ENCODE assay signal across 8 cellular contexts in the genomic region with DNA sequence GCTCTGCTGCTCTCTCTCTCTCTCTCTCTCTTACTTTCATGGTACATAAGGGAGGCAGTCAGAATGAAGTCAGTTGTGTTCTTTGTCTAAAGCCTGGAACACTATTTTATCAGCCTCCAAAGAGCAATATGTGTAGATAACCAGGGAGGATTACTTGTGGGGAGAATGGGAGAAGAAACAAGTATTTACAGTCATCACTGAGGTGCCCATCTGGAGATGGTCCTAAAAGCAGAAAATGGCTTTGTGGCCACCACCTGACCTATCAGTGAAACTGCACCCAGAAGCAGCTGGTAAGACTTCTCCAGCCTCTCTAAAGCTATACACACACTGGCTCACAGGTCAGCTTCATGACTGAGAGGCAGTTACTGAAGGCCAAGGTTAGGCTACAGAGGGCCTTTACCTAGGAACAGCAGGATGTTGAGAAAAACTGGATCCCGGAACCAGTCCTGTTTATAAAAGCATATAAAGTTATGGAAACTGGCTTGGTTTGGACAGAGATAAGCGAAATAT.
DNase-seq lines count a peak whose midpoint lies in the region; ATAC-seq and TF ChIP-seq lines count a peak whose summit lies in the region.

No MANE protein-coding gene starts in this region.

- no peak overlapping the region for H2BK15ac ChIP-seq in mesendoderm (replicated peaks; ENCODE audit: low read depth)

- no peak overlapping the region for H2BK5ac ChIP-seq in mesendoderm (ENCODE audit: low read length)

- H2BK120ac ChIP-seq in mesendoderm (ENCODE audit: low read depth, low read length): no peak overlapping the region

- H3K9ac ChIP-seq in mesendoderm (ENCODE audit: low read length): no peak overlapping the region

- H3K27ac ChIP-seq in coronary artery (peak overlapping the region; percentile 71 to 82), mesendoderm (ENCODE audit: low read depth, low read length) (no peak overlapping the region)

- no peak overlapping the region for H4K5ac ChIP-seq in mesendoderm (ENCODE audit: low read length)

- no peak overlapping the region for H3K56ac ChIP-seq in mesendoderm (ENCODE audit: low read length)

- H3K79me2 ChIP-seq in mesendoderm (ENCODE audit: control insufficient read depth, insufficient read depth, low read length): no peaks in the 10 kb centered on the region

- H3K4me3 ChIP-seq in coronary artery: no peak overlapping the region
- no peak overlapping the region for H3K4me3 ChIP-seq in mesendoderm (ENCODE audit: low read length)

- H3K23ac ChIP-seq in mesendoderm (ENCODE audit: low read length): no peak overlapping the region

- DNase-seq in AG20443 (ENCODE audit: low spot score): peak; percentile 45
- DNase-seq in NCI-H748 treated with DMSO at 0.1 percent for 48 hours (lab: John Stamatoyannopoulos, UW): peak; percentile 2
- no peak for DNase-seq in coronary artery (ENCODE audit: low spot score)
- peak; percentile 81 for DNase-seq in mesendoderm
- no peak for DNase-seq in SKM-1 treated with dmso at 0.1 percent for 144 hours (lab: John Stamatoyannopoulos, UW; ENCODE audit: unreplicated experiment)
- DNase-seq in amniotic stem cell (lab: John Stamatoyannopoulos, UW): no peak

- H3K27me3 ChIP-seq in mesendoderm (ENCODE audit: insufficient read depth, low read length, poor library complexity): no peaks in the 10 kb centered on the region

- no peak for TF ChIP-seq CTCF in coronary artery (IDR thresholded peaks at IDR 0.05)

- no peak overlapping the region for H4K8ac ChIP-seq in mesendoderm (ENCODE audit: low read depth, low read length)

- no peak overlapping the region for H3K4me2 ChIP-seq in mesendoderm (ENCODE audit: low read length)

- WGBS in mesendoderm (ENCODE audit: extremely low coverage, insufficient coverage, low lambda C conversion rate): 100% methylated on average over 1 of the region's 2 CpGs

- no peak overlapping the region for H3K18ac ChIP-seq in mesendoderm (ENCODE audit: low read length)

- peaks cover 7% of the 10 kb centered on the region for H3K79me1 ChIP-seq in mesendoderm (ENCODE audit: low read length)

- H3K4ac ChIP-seq in mesendoderm (ENCODE audit: low read depth, low read length): no peak overlapping the region

- H3K4me1 ChIP-seq in mesendoderm (ENCODE audit: control insufficient read depth, low read depth, low read length): no peaks in the 10 kb centered on the region

- ATAC-seq in GM18520 (IDR thresholded peaks at IDR 0.05; ENCODE audit: unreplicated experiment) (peak; percentile 72), HG03045 (IDR thresholded peaks at IDR 0.05; ENCODE audit: unreplicated experiment) (peak; percentile 81)

- H3K36me3 ChIP-seq in mesendoderm (ENCODE audit: control insufficient read depth, insufficient read depth, low read length): no peaks in the 10 kb centered on the region

- H2AK5ac ChIP-seq in mesendoderm (ENCODE audit: low read length): no peak overlapping the region

Comparison
In these comparisons a context has a peak if more than half of its experiments do, and no peak if none do; other contexts are left out.
1. DNase-seq: peak in AG20443 (single experiment), NCI-H748 treated with DMSO at 0.1 percent for 48 hours (single experiment) and mesendoderm (single experiment); none in coronary artery (single experiment), SKM-1 treated with dmso at 0.1 percent for 144 hours (single experiment) and amniotic stem cell (single experiment).